12 cellular contexts compared by ENCODE assay signal in genomic region chr5:143217065-143217803, GRCh38.
DNase-seq lines count a peak whose midpoint lies in the region; ATAC-seq, FAIRE-seq and TF ChIP-seq lines count a peak whose summit lies in the region.
"Had no signal": no experiment of that assay in that cellular context is flagged by ENCODE, and none has a peak within 500 bp of the region (broad histone marks: within the 10 kb centered on the region; RNA-seq: fewer than 3 reads in every experiment).

No MANE protein-coding gene starts in this region.

- CTCF ChIA-PET in activated CD4-positive, alpha-beta T cell treated with anti-CD3 and anti-CD28 coated beads for 36 hours (lab: Charles Lee) = interaction anchor here (0.7 to 1.4 kb wide), 4 partner anchors 9 to 34 kb away, joined by 3 read pairs; no protein-coding TSS in a partner anchor
- CTCF ChIA-PET in GM12878 (lab: Yijun Ruan, JAX) = interaction anchor here (0.7 to 6.7 kb wide), 10 partner anchors 10 to 215 kb away, joined by 3 to 77 read pairs (median 4); no protein-coding TSS in a partner anchor

- peak; percentile 56 for DNase-seq in activated CD4-positive, alpha-beta T cell treated with anti-CD3 and anti-CD28 coated beads for 36 hours
- DNase-seq in activated CD4-positive, alpha-beta T cell treated with anti-CD3 and anti-CD28 coated beads for 4 hours = no peak
- DNase-seq in KBM-7 (peak; percentile 66), GM12878 (ENCODE audit: low read depth, low spot score) (no peak), osteoblast (ENCODE audit: insufficient read length, low spot score, missing footprints) (peak; percentile 72), ecto neural progenitor cell (ENCODE audit: low spot score) (no peak)
- DNase-seq in effector CD8-positive, alpha-beta T cell (lab: John Stamatoyannopoulos, UW) = no peak
- DNase-seq: activated B cell treated with CpG ODN at 0.5 μM for 24 hours; central memory CD4-positive, alpha-beta T cell; NCI-H446 had no signal

- no peaks in the 10 kb centered on the region for H4K20me1 ChIP-seq in GM12878 (ENCODE audit: control insufficient read depth, insufficient read depth)
- no peaks in the 10 kb centered on the region for H4K20me1 ChIP-seq in osteoblast (ENCODE audit: insufficient read depth, low read length)

- peaks cover 98% of the 10 kb centered on the region for H3K4me1 ChIP-seq in GM12878 (ENCODE audit: control insufficient read depth, insufficient read depth, low read length)
- H3K4me1 ChIP-seq in osteoblast (ENCODE audit: insufficient read depth, low read length) = peaks cover 16% of the 10 kb centered on the region

- peaks cover 4 to 5% of the 10 kb centered on the region in 2 experiments; a peak in 3 of 4 replicates for H3K36me3 ChIP-seq in GM12878 (ENCODE audit: control insufficient read depth in 2 of 2, insufficient read depth in 2 of 2, low read length in 1 of 2)
- H3K36me3 ChIP-seq in osteoblast (ENCODE audit: insufficient read depth, low read length) = no peaks in the 10 kb centered on the region

- no peak for FAIRE-seq in GM12878 (lab: Jason Lieb, UNC)
- FAIRE-seq: H54 had no signal

- RAD21 ChIA-PET in GM12878 (lab: Charles Lee; ENCODE audit: unreplicated experiment) = interaction anchor here (0.6 to 18.1 kb wide), 28 partner anchors 8 to 589 kb away, joined by 3 to 482 read pairs (median 4); partner anchors contain the start of gene NR3C1

- TF ChIP-seq CTCF in GM12878 (IDR thresholded peaks at IDR 0.05 in 2 of 3, conservative IDR thresholded peaks at IDR 0.05 in 1 of 3; ENCODE audit: control insufficient read depth in 2 of 3, extremely low read depth in 1 of 3, insufficient read depth in 1 of 3, low read depth in 3 of 3, low read length in 3 of 3) = no peak; a peak in 1 of 6 replicates
- TF ChIP-seq CTCF in osteoblast (IDR thresholded peaks at IDR 0.05; ENCODE audit: extremely low read depth, low read depth, low read length) = peak; percentile 12

- H3K4me3 Mint-ChIP-seq in activated CD4-positive, alpha-beta T cell treated with anti-CD3 and anti-CD28 coated beads for 36 hours = no peak overlapping the region
- H3K4me3 Mint-ChIP-seq: activated B cell treated with CpG ODN at 0.5 μM for 24 hours had no signal

- H3K36me3 Mint-ChIP-seq in activated CD4-positive, alpha-beta T cell treated with anti-CD3 and anti-CD28 coated beads for 36 hours (ENCODE audit: low read depth) = peaks cover 14% of the 10 kb centered on the region

- H3K27ac Mint-ChIP-seq in activated CD4-positive, alpha-beta T cell treated with anti-CD3 and anti-CD28 coated beads for 36 hours = peak overlapping the region; percentile 80
- H3K27ac Mint-ChIP-seq: activated B cell treated with CpG ODN at 0.5 μM for 24 hours had no signal

- TF ChIP-seq RAD21 in GM12878 (IDR thresholded peaks at IDR 0.05; ENCODE audit: insufficient read depth, low read depth, low read length) = peak; percentile 29; the same call in 1 of the 2 replicates

- peak overlapping the region; percentile 66 for H3K4me2 ChIP-seq in GM12878 (ENCODE audit: control insufficient read depth, insufficient read depth)
- no peak overlapping the region for H3K4me2 ChIP-seq in osteoblast (ENCODE audit: insufficient read depth, low read length)

- SMC1A ChIA-PET in GM12878 (lab: Charles Lee; ENCODE audit: uncharacterized antibody, unreplicated experiment) = interaction anchor here (1.0 to 19.2 kb wide), 24 partner anchors 8 to 217 kb away, joined by 3 to 423 read pairs (median 6); partner anchors contain the start of gene NR3C1

- peaks cover 58% of the 10 kb centered on the region for H3K4me1 Mint-ChIP-seq in activated CD4-positive, alpha-beta T cell treated with anti-CD3 and anti-CD28 coated beads for 36 hours

- H3K79me2 ChIP-seq in GM12878 (ENCODE audit: control insufficient read depth, insufficient read depth, low read length) (peaks cover 46% of the 10 kb centered on the region), osteoblast (ENCODE audit: insufficient read depth, low read length) (no peaks in the 10 kb centered on the region)

- POLR2A ChIA-PET in activated CD4-positive, alpha-beta T cell treated with anti-CD3 and anti-CD28 coated beads for 36 hours (lab: Charles Lee) = interaction anchor here (0.8 kb wide), 1 partner anchor 115 kb away, joined by 3 read pairs; no protein-coding TSS in a partner anchor
- POLR2A ChIA-PET in GM12878 (lab: Charles Lee) = interaction anchor here (0.8 to 8.5 kb wide), 8 partner anchors 9 to 214 kb away, joined by 3 to 103 read pairs (median 8); partner anchors contain the start of gene NR3C1

- 2% methylated on average over 10 of the region's 10 CpGs for WGBS in GM12878 (ENCODE audit: insufficient coverage, insufficient replicate concordance, low lambda C conversion rate, missing lambda C conversion rate)

- H3K27me3 Mint-ChIP-seq in activated CD4-positive, alpha-beta T cell treated with anti-CD3 and anti-CD28 coated beads for 36 hours = no peaks in the 10 kb centered on the region
- H3K27me3 Mint-ChIP-seq: activated B cell treated with CpG ODN at 0.5 μM for 24 hours had no signal

- BruUV-seq in GM12878 (replicated peaks; lab: Mats Ljungman, UMichigan) = TSS peak; percentile 47

- TF ChIP-seq POLR2A in GM12878 (IDR thresholded peaks at IDR 0.05; ENCODE audit: low read depth, low read length) = no peak

- H3K27ac ChIP-seq in GM12878 (ENCODE audit: control insufficient read depth, insufficient read depth) (peak overlapping the region; percentile 100), osteoblast (ENCODE audit: low read depth, low read length) (no peak overlapping the region)

- TF ChIP-seq EP300 in GM12878 (IDR thresholded peaks at IDR 0.05; ENCODE audit: borderline replicate concordance in 1 of 2, control insufficient read depth in 1 of 2, low read depth in 2 of 2, low read length in 2 of 2) = 0 out of 4 replicates have a peak, but pooled peaks of 1 of the 2 experiments have one; percentile 2

- H2AFZ ChIP-seq in GM12878 (ENCODE audit: control insufficient read depth, low read depth, low read length) (peak overlapping the region; percentile 74), osteoblast (ENCODE audit: low read length) (no peak overlapping the region)

- H3K9me3 ChIP-seq in GM12878 (replicated peaks; ENCODE audit: control insufficient read depth, insufficient read depth, low read length) = no peaks in the 10 kb centered on the region; the same call in 2 of the 3 replicates
- H3K9me3 ChIP-seq in osteoblast (ENCODE audit: low read depth, low read length) = no peaks in the 10 kb centered on the region

- intact Hi-C loops in activated CD4-positive, alpha-beta T cell treated with anti-CD3 and anti-CD28 coated beads for 36 hours (cut with DNase I, micrococcal nuclease) = no loop called here
- intact Hi-C loops in GM12878 (cut with micrococcal nuclease; ENCODE audit: unreplicated experiment) = loop anchor here (5.0 kb wide), 1 partner anchor 390 kb away; no protein-coding TSS in a partner anchor

- in situ Hi-C loops in KBM-7 (cut with MboI; ENCODE audit: low pct_unique_long_range_greater_than_20kb, low sequenced_read_pairs) = no loop called here
- in situ Hi-C loops in GM12878 (cut with MboI) = no loop called here

- H3K9ac ChIP-seq in GM12878 (ENCODE audit: control insufficient read depth, insufficient read depth, low read length) = peak overlapping the region; percentile 59

- no peaks in the 10 kb centered on the region for H3K27me3 ChIP-seq in GM12878 (replicated peaks in 1 of 2; ENCODE audit: control insufficient read depth in 2 of 2, insufficient read depth in 2 of 2, low read length in 1 of 2)
- no peaks in the 10 kb centered on the region for H3K27me3 ChIP-seq in osteoblast (ENCODE audit: insufficient read depth, low read length)

- ATAC-seq in activated CD4-positive, alpha-beta T cell treated with anti-CD3 and anti-CD28 coated beads for 36 hours = peak; percentile 47
- ATAC-seq in GM12878 = peak; percentile 5; the same call in 2 of the 3 replicates
- no peak for ATAC-seq in HG03571 (IDR thresholded peaks at IDR 0.05; ENCODE audit: unreplicated experiment)

- no peak overlapping the region for H3K4me3 ChIP-seq in GM12878
- H3K4me3 ChIP-seq in osteoblast (ENCODE audit: insufficient read depth, low read length) = no peak overlapping the region

- no peaks in the 10 kb centered on the region for H3K9me3 Mint-ChIP-seq in activated CD4-positive, alpha-beta T cell treated with anti-CD3 and anti-CD28 coated beads for 36 hours (ENCODE audit: low read depth)
- H3K9me3 Mint-ChIP-seq: activated B cell treated with CpG ODN at 0.5 μM for 24 hours had no signal

TF ChIP-seq in GM12878, 131 proteins besides CTCF, POLR2A, EP300 and RAD21 (continues in another document):
- TF ChIP-seq NR2F1 (conservative IDR thresholded peaks at IDR 0.05) (no peak), USF1 (IDR thresholded peaks at IDR 0.05; ENCODE audit: borderline replicate concordance, extremely low read length, insufficient read depth, low read depth, low read length) (no peak), ESRRA (IDR thresholded peaks at IDR 0.05; ENCODE audit: low read length) (no peak), MEF2B (IDR thresholded peaks at IDR 0.05; ENCODE audit: partially characterized antibody, poor library complexity, severe bottlenecking) (no peak), PBX3 (IDR thresholded peaks at IDR 0.05; ENCODE audit: insufficient replicate concordance, low read depth, low read length) (no peak)

Comparison
In these comparisons a context has a peak if more than half of its experiments do, and no peak if none do; other contexts are left out.
1. DNase-seq: peak in activated CD4-positive, alpha-beta T cell treated with anti-CD3 and anti-CD28 coated beads for 36 hours (single experiment), KBM-7 (single experiment) and osteoblast (single experiment); none in activated CD4-positive, alpha-beta T cell treated with anti-CD3 and anti-CD28 coated beads for 4 hours (0 of 2), GM12878 (single experiment), effector CD8-positive, alpha-beta T cell (single experiment) and ecto neural progenitor cell (single experiment).